ENCODE assay signal across 13 cellular contexts in the genomic region with DNA sequence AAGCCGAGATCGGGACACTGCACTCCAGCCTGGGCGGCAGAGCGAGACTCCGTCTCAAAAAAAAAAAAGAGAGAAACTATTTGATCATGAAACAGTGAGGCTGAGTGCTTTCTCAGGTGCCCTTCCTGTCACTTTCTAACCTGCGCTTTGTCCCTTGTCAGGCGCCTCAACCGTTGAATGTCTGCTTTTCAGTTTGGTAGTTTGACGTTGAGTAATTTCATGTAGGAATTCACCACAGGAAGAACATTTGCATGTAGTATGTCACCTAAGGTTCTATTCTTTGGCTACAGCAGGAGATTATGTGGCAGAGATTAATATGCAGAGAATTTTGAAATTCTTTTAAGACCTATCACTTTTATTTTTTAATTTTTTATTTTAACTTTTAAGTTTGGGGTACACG.
"Had no signal": no experiment of that assay in that cellular context is flagged by ENCODE, and none has a peak within 500 bp of the region (broad histone marks: within the 10 kb centered on the region; RNA-seq: fewer than 3 reads in every experiment).

No MANE protein-coding gene starts in this region.

- H2AFZ ChIP-seq: parathyroid adenoma had no signal

- H3K79me2 ChIP-seq: parathyroid adenoma had no signal

- H3K9me3 Mint-ChIP-seq: activated B cell treated with CpG ODN at 0.5 μM for 24 hours; activated CD8-positive, alpha-beta T cell treated with anti-CD3 and anti-CD28 coated beads for 36 hours; activated T-cell treated with anti-CD3 and anti-CD28 coated beads, Interleukin-2, amount 50 U/mL, for 4 hours; naive thymus-derived CD8-positive, alpha-beta T cell had no signal

- H3K27ac Mint-ChIP-seq: activated B cell treated with CpG ODN at 0.5 μM for 24 hours; activated CD8-positive, alpha-beta T cell treated with anti-CD3 and anti-CD28 coated beads for 36 hours; naive thymus-derived CD8-positive, alpha-beta T cell had no signal

- H3K27me3 ChIP-seq: gastrocnemius medialis, heart right ventricle had no signal

- H3K9me3 ChIP-seq: gastrocnemius medialis, heart right ventricle had no signal

- DNase-seq: activated B cell treated with CpG ODN at 0.5 μM for 24 hours; activated CD4-positive, alpha-beta T cell treated with anti-CD3 and anti-CD28 coated beads for 48 hours; activated CD8-positive, alpha-beta T cell treated with anti-CD3 and anti-CD28 coated beads for 36 hours; activated effector memory CD4-positive, alpha-beta T cell treated with Interleukin-2 at 50 U/mL for 16 hours; activated naive CD4-positive, alpha-beta T cell treated with anti-CD3 and anti-CD28 coated beads, Interleukin-2, amount 50 U/mL, for 16 hours; activated T-cell treated with anti-CD3 and anti-CD28 coated beads, Interleukin-2, amount 50 U/mL, for 4 hours; gastrocnemius medialis; heart right ventricle; naive thymus-derived CD8-positive, alpha-beta T cell; retina; stimulated activated CD4-positive, alpha-beta T cell treated with anti-CD3 and anti-CD28 coated beads, Interleukin-12 subunit alpha, Interleukin-12 subunit beta, amount 100 ng/mL, for 4 hours; stimulated activated CD4-positive, alpha-beta T cell treated with anti-CD3 and anti-CD28 coated beads, Interleukin-2, amount 100 ng/mL, for 24 hours had no signal

- H3K4me3 ChIP-seq: gastrocnemius medialis, heart right ventricle had no signal

- H3K4me3 Mint-ChIP-seq: activated B cell treated with CpG ODN at 0.5 μM for 24 hours; activated CD8-positive, alpha-beta T cell treated with anti-CD3 and anti-CD28 coated beads for 36 hours; activated T-cell treated with anti-CD3 and anti-CD28 coated beads, Interleukin-2, amount 50 U/mL, for 4 hours; naive thymus-derived CD8-positive, alpha-beta T cell had no signal

- H3K27me3 Mint-ChIP-seq: activated B cell treated with CpG ODN at 0.5 μM for 24 hours; activated CD8-positive, alpha-beta T cell treated with anti-CD3 and anti-CD28 coated beads for 36 hours; naive thymus-derived CD8-positive, alpha-beta T cell had no signal

- ATAC-seq: activated CD8-positive, alpha-beta T cell treated with anti-CD3 and anti-CD28 coated beads for 36 hours; activated T-cell treated with anti-CD3 and anti-CD28 coated beads, Interleukin-2, amount 50 U/mL, for 4 hours; gastrocnemius medialis; naive thymus-derived CD8-positive, alpha-beta T cell had no signal
